Comparison of ENCODE assay signal across 8 cellular contexts in genomic region chr3:61936344-61936937, GRCh38.
DNase-seq lines count a peak whose midpoint lies in the region; ATAC-seq and TF ChIP-seq lines count a peak whose summit lies in the region.

No MANE protein-coding gene starts in this region.

- H3K4me3 ChIP-seq in tibial nerve: no peak overlapping the region

- TF ChIP-seq EP300 in tibial nerve (IDR thresholded peaks at IDR 0.05): no peak

- no peaks in the 10 kb centered on the region for H3K27me3 ChIP-seq in tibial nerve

- H3K27ac ChIP-seq in tibial nerve: no peak overlapping the region

- H3K4me1 ChIP-seq in tibial nerve: peaks cover 0 to 5% (median 0%) of the 10 kb centered on the region in 4 donors

- peaks cover 0 to 6% (median 0%) of the 10 kb centered on the region in 3 donors for H3K36me3 ChIP-seq in tibial nerve

- ATAC-seq in GM21619 (IDR thresholded peaks at IDR 0.05; ENCODE audit: unreplicated experiment) (peak; percentile 62), HG03280 (IDR thresholded peaks at IDR 0.05; ENCODE audit: unreplicated experiment) (no peak)

- no peak for TF ChIP-seq POLR2A in tibial nerve (IDR thresholded peaks at IDR 0.05)

- 75 to 78% methylated on average over 6 of the region's 6 CpGs for whole genome bisulfite sequencing in tibial nerve, 2 donors

- H3K9me3 ChIP-seq in tibial nerve: peaks cover 0 to 6% (median 0%) of the 10 kb centered on the region in 4 donors

- peak in 2 of 5 experiments; percentile 8 to 20 for TF ChIP-seq CTCF in tibial nerve (IDR thresholded peaks at IDR 0.05)

- peak; percentile 18 for DNase-seq in Daoy (ENCODE audit: low read depth)
- DNase-seq in RKO (ENCODE audit: low spot score): peak; percentile 5
- DNase-seq in germinal center (ENCODE audit: low spot score): peak; percentile 11
- no peak for DNase-seq in NOMO-1 treated with dmso at 0.1 percent for 144 hours (lab: John Stamatoyannopoulos, UW; ENCODE audit: unreplicated experiment)
- no peak for DNase-seq in ureter (ENCODE audit: low spot score)
- DNase-seq in tibial nerve (ENCODE audit: low spot score in 2 of 2): no peak

Comparison
In these comparisons a context has a peak if more than half of its experiments do, and no peak if none do; other contexts are left out.
1. DNase-seq: peak in Daoy (single experiment), RKO (single experiment) and germinal center (single experiment); none in NOMO-1 treated with dmso at 0.1 percent for 144 hours (single experiment), ureter (single experiment) and tibial nerve (0 of 2).